31 cellular contexts compared by ENCODE assay signal in genomic region chr4:13616597-13616996, GRCh38.
"Had no signal": no experiment of that assay in that cellular context is flagged by ENCODE, and none has a peak within 500 bp of the region (broad histone marks: within the 10 kb centered on the region; RNA-seq: fewer than 3 reads in every experiment).

No MANE protein-coding gene starts in this region.

- H3K4me3 ChIP-seq: left lung, lower lobe of right lung, pancreas, prostate gland, sigmoid colon, spleen, testis, thyroid gland, transverse colon, upper lobe of left lung, vagina had no signal

- H3K27me3 ChIP-seq: left lung, pancreas, sigmoid colon, spleen, testis, thyroid gland, transverse colon, upper lobe of left lung, vagina had no signal

- H3K9me3 ChIP-seq: left lung, lower lobe of right lung, pancreas, prostate gland, sigmoid colon, spleen, testis, thyroid gland, transverse colon, upper lobe of left lung, vagina had no signal

- H3K4me1 ChIP-seq: lower lobe of right lung, pancreas, prostate gland, testis, thyroid gland, vagina had no signal

- FAIRE-seq: islet of Langerhans, kidney, pancreas, small intestine had no signal

- H3K27me3 Mint-ChIP-seq: naive thymus-derived CD4-positive, alpha-beta T cell; natural killer cell treated with Interleukin-12 subunit alpha and Interleukin-12 subunit beta and Interleukin-15 and Interleukin-18, amount 100 ng/mL, for 72 hours; stimulated activated naive CD8-positive, alpha-beta T cell treated with anti-CD3 and anti-CD28 coated beads, Interleukin-15, Interleukin-2, amounts not matched to agents 100 ng/mL and 50 ng/mL, for 24 hours had no signal

- H3K9me3 Mint-ChIP-seq: immature natural killer cell; mesothelial cell of epicardium; natural killer cell treated with Interleukin-12 subunit alpha and Interleukin-12 subunit beta and Interleukin-15 and Interleukin-18, amount 100 ng/mL, for 72 hours; stimulated activated effector memory CD8-positive, alpha-beta T cell treated with anti-CD3 and anti-CD28 coated beads, Interleukin-12 subunit alpha, Interleukin-12 subunit beta, amount 100 ng/mL, for 72 hours; stimulated activated naive CD8-positive, alpha-beta T cell treated with anti-CD3 and anti-CD28 coated beads, Interleukin-15, Interleukin-2, amounts not matched to agents 100 ng/mL and 50 ng/mL, for 24 hours had no signal

- H3K27ac Mint-ChIP-seq: immature natural killer cell; mesothelial cell of epicardium; natural killer cell treated with Interleukin-12 subunit alpha and Interleukin-12 subunit beta and Interleukin-15 and Interleukin-18, amount 100 ng/mL, for 72 hours; stimulated activated effector memory CD8-positive, alpha-beta T cell treated with anti-CD3 and anti-CD28 coated beads, Interleukin-12 subunit alpha, Interleukin-12 subunit beta, amount 100 ng/mL, for 72 hours; stimulated activated naive CD8-positive, alpha-beta T cell treated with anti-CD3 and anti-CD28 coated beads, Interleukin-15, Interleukin-2, amounts not matched to agents 100 ng/mL and 50 ng/mL, for 24 hours had no signal

- H3K27ac ChIP-seq: lower lobe of right lung, pancreas, prostate gland, sigmoid colon, testis, thyroid gland, transverse colon, upper lobe of left lung, vagina had no signal

- H3K4me3 Mint-ChIP-seq: immature natural killer cell; mesothelial cell of epicardium; natural killer cell treated with Interleukin-12 subunit alpha and Interleukin-12 subunit beta and Interleukin-15 and Interleukin-18, amount 100 ng/mL, for 72 hours; stimulated activated effector memory CD8-positive, alpha-beta T cell treated with anti-CD3 and anti-CD28 coated beads, Interleukin-12 subunit alpha, Interleukin-12 subunit beta, amount 100 ng/mL, for 72 hours; stimulated activated naive CD8-positive, alpha-beta T cell treated with anti-CD3 and anti-CD28 coated beads, Interleukin-15, Interleukin-2, amounts not matched to agents 100 ng/mL and 50 ng/mL, for 24 hours had no signal

- DNase-seq: hippocampal formation; immature natural killer cell; kidney; left colon; left lung; lower lobe of right lung; mammary epithelial cell; mesendoderm; naive thymus-derived CD4-positive, alpha-beta T cell; nucleus accumbens; pancreas; posterior cingulate gyrus; retina; right cardiac atrium; sigmoid colon; small intestine; spleen; stimulated activated CD4-positive, alpha-beta T cell treated with anti-CD3 and anti-CD28 coated beads, Interleukin-4, amount 100 ng/mL, for 24 hours; stimulated activated naive CD4-positive, alpha-beta T cell; substantia nigra; testis; thyroid gland; transverse colon; upper lobe of left lung had no signal

- H3K4me1 Mint-ChIP-seq: mesothelial cell of epicardium had no signal

- ATAC-seq: left colon; left lung; lower lobe of right lung; naive thymus-derived CD4-positive, alpha-beta T cell; natural killer cell treated with Interleukin-12 subunit alpha and Interleukin-12 subunit beta and Interleukin-15 and Interleukin-18, amount 100 ng/mL, for 72 hours; pancreas; right cardiac atrium; stimulated activated effector memory CD8-positive, alpha-beta T cell treated with anti-CD3 and anti-CD28 coated beads, Interleukin-12 subunit alpha, Interleukin-12 subunit beta, amount 100 ng/mL, for 72 hours had no signal
